In the genomic region with DNA sequence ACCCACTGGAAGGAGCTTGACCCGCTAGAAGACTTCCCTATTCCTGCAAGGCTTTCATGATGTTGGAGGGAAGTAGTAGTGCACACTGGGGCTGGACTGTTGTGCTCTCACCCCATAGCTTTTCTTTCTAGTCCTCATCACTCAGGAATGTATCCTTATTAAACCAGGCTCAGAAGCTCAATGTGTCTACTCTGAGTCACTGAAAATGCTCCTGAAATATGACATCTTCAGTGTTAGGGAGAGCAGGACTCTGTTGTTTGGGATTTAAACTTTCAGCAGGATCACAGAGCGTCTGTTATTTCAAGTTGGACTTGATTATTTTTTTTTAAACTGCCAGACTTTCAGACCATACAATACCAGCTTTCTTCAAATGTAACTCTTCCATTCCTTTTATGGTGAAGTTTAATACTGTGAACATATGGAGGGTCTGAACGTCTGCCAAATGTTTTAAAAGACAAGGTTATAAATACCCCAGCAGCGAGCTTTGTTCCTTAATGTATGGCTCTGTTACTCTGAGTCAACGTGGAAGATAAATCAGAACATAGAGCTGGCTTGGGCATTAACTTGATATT, we compare ENCODE assay signal across 1 cellular context.
TF ChIP-seq lines count a peak whose summit lies in the region.

No MANE protein-coding gene starts in this region.

TF ChIP-seq in HEK293, 187 proteins besides CTCF, POLR2A, EP300 and RAD21 (continued from another document):
- TF ChIP-seq, protein P1, sequence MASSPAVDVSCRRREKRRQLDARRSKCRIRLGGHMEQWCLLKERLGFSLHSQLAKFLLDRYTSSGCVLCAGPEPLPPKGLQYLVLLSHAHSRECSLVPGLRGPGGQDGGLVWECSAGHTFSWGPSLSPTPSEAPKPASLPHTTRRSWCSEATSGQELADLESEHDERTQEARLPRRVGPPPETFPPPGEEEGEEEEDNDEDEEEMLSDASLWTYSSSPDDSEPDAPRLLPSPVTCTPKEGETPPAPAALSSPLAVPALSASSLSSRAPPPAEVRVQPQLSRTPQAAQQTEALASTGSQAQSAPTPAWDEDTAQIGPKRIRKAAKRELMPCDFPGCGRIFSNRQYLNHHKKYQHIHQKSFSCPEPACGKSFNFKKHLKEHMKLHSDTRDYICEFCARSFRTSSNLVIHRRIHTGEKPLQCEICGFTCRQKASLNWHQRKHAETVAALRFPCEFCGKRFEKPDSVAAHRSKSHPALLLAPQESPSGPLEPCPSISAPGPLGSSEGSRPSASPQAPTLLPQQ (tag by site-specific recombination; IDR thresholded peaks at IDR 0.05), result no peak
- TF ChIP-seq, protein P2, sequence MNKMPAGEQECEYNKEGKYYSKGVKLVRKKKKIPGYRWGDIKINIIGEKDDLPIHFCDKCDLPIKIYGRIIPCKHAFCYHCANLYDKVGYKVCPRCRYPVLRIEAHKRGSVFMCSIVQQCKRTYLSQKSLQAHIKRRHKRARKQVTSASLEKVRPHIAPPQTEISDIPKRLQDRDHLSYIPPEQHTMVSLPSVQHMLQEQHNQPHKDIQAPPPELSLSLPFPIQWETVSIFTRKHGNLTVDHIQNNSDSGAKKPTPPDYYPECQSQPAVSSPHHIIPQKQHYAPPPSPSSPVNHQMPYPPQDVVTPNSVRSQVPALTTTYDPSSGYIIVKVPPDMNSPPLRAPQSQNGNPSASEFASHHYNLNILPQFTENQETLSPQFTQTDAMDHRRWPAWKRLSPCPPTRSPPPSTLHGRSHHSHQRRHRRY (tag by site-specific recombination; IDR thresholded peaks at IDR 0.05), result no peak
